Comparison of ENCODE assay signal across 17 cellular contexts in genomic region chr7:116552616-116553015, GRCh38. TPM values are rescaled to one million over a fixed set of nuclear protein-coding genes. Genes with fewer than 3 reads are reported as not detected.
A peak's percentile ranks its signal among the peaks of the same experiment; 100 is the strongest.
DNase-seq lines count a peak whose midpoint lies in the region; ATAC-seq and TF ChIP-seq lines count a peak whose summit lies in the region.
"Had no signal": no experiment of that assay in that cellular context is flagged by ENCODE, and none has a peak within 500 bp of the region (broad histone marks: within the 10 kb centered on the region; RNA-seq: fewer than 3 reads in every experiment).

No MANE protein-coding gene starts in this region.

- H3K4me1 ChIP-seq in left ventricle myocardium inferior (peaks cover 98% of the 10 kb centered on the region), foreskin keratinocyte (peaks cover 14% of the 10 kb centered on the region), uterus (peaks cover 5 to 10% of the 10 kb centered on the region in 2 donors)
- H3K4me1 ChIP-seq: pancreas had no signal

- no peaks in the 10 kb centered on the region for H3K9me3 ChIP-seq in left ventricle myocardium inferior (replicated peaks)
- H3K9me3 ChIP-seq in uterus = no peaks in the 10 kb centered on the region
- H3K9me3 ChIP-seq: pancreas, suprapubic skin had no signal

- H3K36me3 ChIP-seq in left ventricle myocardium inferior (peaks cover 54% of the 10 kb centered on the region), uterus (no peaks in the 10 kb centered on the region)
- H3K36me3 ChIP-seq: pancreas, suprapubic skin had no signal

- H3K27me3 ChIP-seq in left ventricle myocardium inferior (ENCODE audit: low read depth) (no peaks in the 10 kb centered on the region), foreskin keratinocyte (no peaks in the 10 kb centered on the region), uterus (no peaks in the 10 kb centered on the region)
- H3K27me3 ChIP-seq: pancreas, suprapubic skin had no signal

- TF ChIP-seq CTCF in left ventricle myocardium inferior (IDR thresholded peaks at IDR 0.05; ENCODE audit: borderline replicate concordance) (no peak), foreskin keratinocyte (conservative IDR thresholded peaks at IDR 0.05) (no peak), uterus (IDR thresholded peaks at IDR 0.05) (no peak)

- peak overlapping the region; percentile 84 for H3K27ac ChIP-seq in left ventricle myocardium inferior (replicated peaks)
- peak overlapping the region; percentile 6 for H3K27ac ChIP-seq in foreskin keratinocyte
- peak overlapping the region; percentile 33 to 34 for H3K27ac ChIP-seq in uterus
- H3K27ac ChIP-seq: pancreas, suprapubic skin had no signal

- DNase-seq in left ventricle myocardium inferior = no peak
- DNase-seq in Right ventricle myocardium superior = no peak
- peak; percentile 82 to 91 for DNase-seq in foreskin keratinocyte
- no peak for DNase-seq in uterus
- DNase-seq: activated CD8-positive, alpha-beta memory T cell treated with anti-CD3 and anti-CD28 coated beads, Interleukin-2, amount 50 U/mL, for 48 hours; effector memory CD8-positive, alpha-beta T cell; kidney; MV-4-11; NCI-H2081 treated with DMSO at 0.1 percent for 48 hours; pancreas; RPMI8226; T-helper 17 cell had no signal

- H3K4me3 ChIP-seq in left ventricle myocardium inferior (no peak overlapping the region), uterus (no peak overlapping the region)
- H3K4me3 ChIP-seq: pancreas, suprapubic skin had no signal

- ATAC-seq in Right ventricle myocardium superior (ENCODE audit: poor library complexity) (no peak), SK-N-SH treated with all-trans-retinoic acid at 6 μM for 48 hours (peak; percentile 46), foreskin keratinocyte (peak; percentile 98), HG02571 (IDR thresholded peaks at IDR 0.05; ENCODE audit: unreplicated experiment) (no peak), HG03280 (IDR thresholded peaks at IDR 0.05; ENCODE audit: unreplicated experiment) (no peak), GM21526 (IDR thresholded peaks at IDR 0.05; ENCODE audit: low FRiP score, unreplicated experiment) (no peak)
- ATAC-seq: effector memory CD8-positive, alpha-beta T cell; pancreas; T-helper 17 cell had no signal

- intact Hi-C loops in left ventricle myocardium inferior (cut with micrococcal nuclease) = no loop called here
- intact Hi-C loops in Right ventricle myocardium superior (cut with DNase I) = no loop called here
- intact Hi-C loops in uterus (cut with DNase I; ENCODE audit: low total_unique reads) = no loop called here

- no peak for TF ChIP-seq POLR2A in uterus (IDR thresholded peaks at IDR 0.05)

TF ChIP-seq in SK-N-SH treated with all-trans-retinoic acid at 6 μM for 48 hours, 23 proteins besides CTCF, POLR2A, EP300 and RAD21:
- no peak for TF ChIP-seq ZNF70 (CRISPR knock-in tag; IDR thresholded peaks at IDR 0.05)
- no peak for TF ChIP-seq CREB5 (CRISPR knock-in tag; IDR thresholded peaks at IDR 0.05; ENCODE audit: low read depth)
- no peak for TF ChIP-seq ESRRG (CRISPR knock-in tag; IDR thresholded peaks at IDR 0.05)
- TF ChIP-seq BACH2 (CRISPR knock-in tag; IDR thresholded peaks at IDR 0.05; ENCODE audit: borderline replicate concordance) = no peak
- TF ChIP-seq ZNF565 (CRISPR knock-in tag; conservative IDR thresholded peaks at IDR 0.05; ENCODE audit: low read depth) = no peak
- TF ChIP-seq RARB (CRISPR knock-in tag; IDR thresholded peaks at IDR 0.05) = no peak
- no peak for TF ChIP-seq ISL1 (CRISPR knock-in tag; IDR thresholded peaks at IDR 0.05)

RNA-seq across cellular contexts. Expression of gene CAV1, which starts 27.8 kb away (rescaled TPM):
- 266 TPM for total RNA-seq in left ventricle myocardium inferior
- 300 TPM for total RNA-seq in Right ventricle myocardium superior
- total RNA-seq in foreskin keratinocyte = 1,286 and 1,415 TPM in 2 replicates
- 706 and 882 TPM in 2 replicates for polyA plus RNA-seq in foreskin keratinocyte
- 100 to 1,000 TPM; 183 to 351 (median 300) TPM for total RNA-seq in uterus

RNA-seq across cellular contexts. Expression of gene CAV2, which starts 53.1 kb away (rescaled TPM):
- total RNA-seq in left ventricle myocardium inferior = 196 TPM
- total RNA-seq in Right ventricle myocardium superior = 183 TPM
- total RNA-seq in foreskin keratinocyte = 253 and 280 TPM in 2 replicates
- polyA plus RNA-seq in foreskin keratinocyte = 181 and 220 TPM in 2 replicates
- total RNA-seq in uterus = 100 to 1,000 TPM in 1 of 4 donors, 10 to 100 TPM in 3; 33.3 to 105 (median 86.0) TPM

Comparison
In these comparisons a context has a peak if more than half of its experiments do, and no peak if none do; other contexts are left out.
1. DNase-seq: peak in foreskin keratinocyte (2 of 2); none in left ventricle myocardium inferior (single experiment), Right ventricle myocardium superior (single experiment) and uterus (0 of 2).
2. H3K27ac ChIP-seq: peak in every context shown above with its lines; median percentile 84 in left ventricle myocardium inferior; 34 in uterus; 6 in foreskin keratinocyte.
3. ATAC-seq: peak in SK-N-SH treated with all-trans-retinoic acid at 6 μM for 48 hours (single experiment) and foreskin keratinocyte (single experiment); none in Right ventricle myocardium superior (single experiment), HG02571 (single experiment), HG03280 (single experiment) and GM21526 (single experiment).